In the genomic region with DNA sequence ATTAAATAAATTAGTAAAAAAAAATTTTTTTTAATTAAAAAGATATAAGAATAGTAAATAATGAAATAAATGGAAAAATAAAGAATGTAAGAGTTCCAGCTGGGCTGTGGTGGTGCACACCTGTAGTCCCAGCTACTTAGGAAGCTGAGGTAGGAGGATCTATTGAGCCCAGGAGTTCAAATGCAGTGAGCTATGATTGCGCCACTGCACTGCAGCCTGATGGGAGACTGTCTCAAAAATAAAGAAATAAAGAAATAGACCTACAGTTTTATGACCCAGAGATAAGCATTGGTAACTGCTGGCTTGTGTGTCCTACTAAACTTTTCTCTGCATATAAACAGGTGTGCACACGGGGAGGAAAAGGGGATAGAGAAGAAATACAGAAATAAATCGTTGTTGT, we compare ENCODE assay signal across 8 cellular contexts. TPM values are rescaled to one million over a fixed set of nuclear protein-coding genes. Genes with fewer than 3 reads are reported as not detected.
DNase-seq lines count a peak whose midpoint lies in the region; ATAC-seq and TF ChIP-seq lines count a peak whose summit lies in the region.

No MANE protein-coding gene starts in this region.

- peak overlapping the region; percentile 79 for H3K9ac ChIP-seq in NT2/D1 (ENCODE audit: insufficient read length, low read depth)

- no peak for TF ChIP-seq EP300 in ovary (IDR thresholded peaks at IDR 0.05)

- H4K20me1 ChIP-seq in DOHH2 (ENCODE audit: control insufficient read depth, insufficient read depth, low read depth, low read length): no peaks in the 10 kb centered on the region

- no peaks in the 10 kb centered on the region for H3K27me3 ChIP-seq in DOHH2 (ENCODE audit: control insufficient read depth, low read length)
- no peaks in the 10 kb centered on the region for H3K27me3 ChIP-seq in NT2/D1 (ENCODE audit: insufficient read depth, insufficient read length)
- H3K27me3 ChIP-seq in effector memory CD4-positive, alpha-beta T cell (replicated peaks; ENCODE audit: control insufficient read depth, insufficient read depth, low read length, poor library complexity, severe bottlenecking): no peaks in the 10 kb centered on the region
- no peaks in the 10 kb centered on the region for H3K27me3 ChIP-seq in ovary

- peak overlapping the region; percentile 75 for H3K4me3 ChIP-seq in DOHH2 (ENCODE audit: low read length)
- peak overlapping the region; percentile 48 for H3K4me3 ChIP-seq in NT2/D1 (ENCODE audit: insufficient read length, low read depth)
- peak overlapping the region; percentile 50 for H3K4me3 ChIP-seq in effector memory CD4-positive, alpha-beta T cell (ENCODE audit: insufficient read depth, low read depth, low read length, poor library complexity, severe bottlenecking)
- peak overlapping the region; percentile 23 for H3K4me3 ChIP-seq in ovary

- peaks cover 36% of the 10 kb centered on the region for H3K4me1 ChIP-seq in DOHH2 (ENCODE audit: control insufficient read depth, low read length)
- peaks cover 6% of the 10 kb centered on the region for H3K4me1 ChIP-seq in NT2/D1 (ENCODE audit: insufficient read depth, insufficient read length)
- no peaks in the 10 kb centered on the region for H3K4me1 ChIP-seq in effector memory CD4-positive, alpha-beta T cell (ENCODE audit: control insufficient read depth, insufficient read depth, low read length, poor library complexity, severe bottlenecking)
- H3K4me1 ChIP-seq in ovary (ENCODE audit: insufficient read depth): peaks cover 3% of the 10 kb centered on the region

- intact Hi-C loops in ovary (cut with DNase I): loop anchor here in 1 of 4 donors (2.0 kb wide), 1 partner anchor 42 kb away; the partner anchor contains the start of gene NAE1

- no peaks in the 10 kb centered on the region for H3K36me3 ChIP-seq in DOHH2 (ENCODE audit: control insufficient read depth, low read length)
- H3K36me3 ChIP-seq in NT2/D1 (ENCODE audit: insufficient read depth, insufficient read length, low read length): no peaks in the 10 kb centered on the region
- no peaks in the 10 kb centered on the region for H3K36me3 ChIP-seq in effector memory CD4-positive, alpha-beta T cell (ENCODE audit: control insufficient read depth, insufficient read depth, low read length)
- no peaks in the 10 kb centered on the region for H3K36me3 ChIP-seq in ovary

- H3K9me3 ChIP-seq in DOHH2 (ENCODE audit: control insufficient read depth, insufficient read depth, low read length): no peaks in the 10 kb centered on the region
- H3K9me3 ChIP-seq in NT2/D1 (ENCODE audit: insufficient read depth, low read length): no peaks in the 10 kb centered on the region
- H3K9me3 ChIP-seq in effector memory CD4-positive, alpha-beta T cell (ENCODE audit: control insufficient read depth, low read length): no peaks in the 10 kb centered on the region
- no peaks in the 10 kb centered on the region for H3K9me3 ChIP-seq in ovary

- H3K79me2 ChIP-seq in DOHH2 (ENCODE audit: control insufficient read depth, low read length): no peaks in the 10 kb centered on the region

- no peak overlapping the region for H3K27ac ChIP-seq in DOHH2 (ENCODE audit: low read depth, low read length)
- H3K27ac ChIP-seq in effector memory CD4-positive, alpha-beta T cell (ENCODE audit: insufficient read depth, low read length, poor library complexity, severe bottlenecking): no peak overlapping the region
- H3K27ac ChIP-seq in ovary: peak overlapping the region in 1 of 2 donors; percentile 67

- H3F3A ChIP-seq in DOHH2 (ENCODE audit: control insufficient read depth, insufficient read depth): peaks cover 9% of the 10 kb centered on the region

- no peak for TF ChIP-seq POLR2A in ovary (IDR thresholded peaks at IDR 0.05)

- no peak for DNase-seq in NT2/D1 (ENCODE audit: low read depth, low spot score)
- no peak for DNase-seq in effector memory CD4-positive, alpha-beta T cell
- no peak for DNase-seq in ovary
- no peak for DNase-seq in inferior parietal cortex (ENCODE audit: extremely low spot score)
- DNase-seq in GDM1 (lab: John Stamatoyannopoulos, UW): no peak
- no peak for DNase-seq in T1000 (lab: John Stamatoyannopoulos, UW)

- WGBS in ovary, 3 donors: 35 to 45% (median 43%) methylated on average over 3 of the region's 3 CpGs

- H3K4me2 ChIP-seq in DOHH2 (ENCODE audit: low read length): peak overlapping the region; percentile 90

- H3K9me2 ChIP-seq in DOHH2 (replicated peaks; ENCODE audit: control insufficient read depth, low read length): no peaks in the 10 kb centered on the region

- TF ChIP-seq CTCF in DOHH2 (IDR thresholded peaks at IDR 0.05; ENCODE audit: low read depth, low read length, poor library complexity, severe bottlenecking): no peak
- no peak for TF ChIP-seq CTCF in ovary (IDR thresholded peaks at IDR 0.05)

- ATAC-seq in GM19455 (IDR thresholded peaks at IDR 0.05; ENCODE audit: unreplicated experiment): no peak

RNA-seq across cellular contexts. Expression of gene PDP2, which starts 7.8 kb away (rescaled TPM):
- total RNA-seq in ovary: 10 to 100 TPM in 5 of 7 donors, 1 to 10 TPM in 2; 3.9 to 23.3 (median 18.5) TPM
- 10 to 100 TPM in 1 of 2 donors, 1 to 10 TPM in 1; 9.4 to 27.9 TPM for polyA plus RNA-seq in ovary

RNA-seq across cellular contexts. Expression of gene CA7, which starts 28.3 kb away (rescaled TPM):
- not detected for total RNA-seq in ovary
- polyA plus RNA-seq in ovary: not detected

RNA-seq across cellular contexts. Expression of gene NAE1, which starts 41.7 kb away (rescaled TPM):
- total RNA-seq in ovary: 10 to 100 TPM; 38.3 to 63.7 (median 54.0) TPM
- polyA plus RNA-seq in ovary: 10 to 100 TPM; 41.8 to 44.4 TPM

RNA-seq across cellular contexts. Expression of gene CDH16, which starts 46.2 kb away (rescaled TPM):
- total RNA-seq in ovary: 10 to 100 TPM in 1 of 7 donors, 1 to 10 TPM in 1, under 1 TPM in 3, not detected in 2; 0.12 to 19.2 (median 0.57) TPM
- not detected for polyA plus RNA-seq in ovary

RNA-seq across cellular contexts. Expression of gene RRAD, which starts 52.8 kb away (rescaled TPM):
- total RNA-seq in ovary: 10 to 100 TPM in 5 of 7 donors, 1 to 10 TPM in 2; 5.6 to 43.1 (median 12.1) TPM
- 10 to 100 TPM in 1 of 2 donors, 1 to 10 TPM in 1; 2.3 to 22.3 TPM for polyA plus RNA-seq in ovary

Comparison
In these comparisons a context has a peak if more than half of its experiments do, and no peak if none do; other contexts are left out.
1. H3K4me3 ChIP-seq: peak in every context shown above with its lines; median percentile 75 in DOHH2; 50 in effector memory CD4-positive, alpha-beta T cell; 48 in NT2/D1; 23 in ovary.